ENCODE assay signal across 28 cellular contexts in the genomic region with DNA sequence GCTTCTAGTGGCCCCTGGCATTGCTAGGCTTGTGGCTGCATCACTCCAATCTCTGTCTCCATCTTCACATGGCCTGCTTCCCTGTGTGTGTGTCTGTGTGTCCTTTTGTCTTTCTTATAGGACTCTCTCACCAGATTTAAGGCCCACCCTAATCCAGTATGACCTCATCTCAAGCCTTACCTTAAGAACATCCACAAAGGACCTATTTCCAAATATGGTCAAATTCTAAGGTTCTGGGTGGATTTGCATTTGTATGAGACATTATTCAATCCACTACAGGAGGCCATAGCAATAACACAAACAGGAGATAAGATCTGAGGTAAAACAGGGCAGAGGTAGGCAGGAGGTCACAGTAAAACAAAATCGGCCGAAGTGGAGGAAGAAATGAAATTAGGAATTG.
"Had no signal": no experiment of that assay in that cellular context is flagged by ENCODE, and none has a peak within 500 bp of the region (broad histone marks: within the 10 kb centered on the region; RNA-seq: fewer than 3 reads in every experiment).

No MANE protein-coding gene starts in this region.

- H3K27ac ChIP-seq: body of pancreas, epithelial cell of prostate, esophagus squamous epithelium, right lobe of liver, thoracic aorta, VCaP had no signal

- ATAC-seq: activated CD4-positive, CD25-positive, alpha-beta regulatory T cell treated with anti-CD3 and anti-CD28 coated beads, Interleukin-2, amount 50 U/mL, for 24 hours; body of pancreas; left lobe of liver; mucosa of descending colon; right lobe of liver; stimulated activated effector memory CD8-positive, alpha-beta T cell treated with anti-CD3 and anti-CD28 coated beads, Interleukin-12 subunit alpha, Interleukin-12 subunit beta, amount 100 ng/mL, for 72 hours had no signal

- DNase-seq: activated CD4-positive, alpha-beta T cell treated with anti-CD3 and anti-CD28 coated beads for 48 hours; activated CD4-positive, alpha-beta T cell treated with anti-CD3 and anti-CD28 coated beads, Interleukin-2, amount 50 U/mL, for 48 hours; activated CD8-positive, alpha-beta memory T cell treated with anti-CD3 and anti-CD28 coated beads for 24 hours; activated effector memory CD4-positive, alpha-beta T cell treated with Interleukin-2 at 50 U/mL for 16 hours; activated naive CD4-positive, alpha-beta T cell treated with Interleukin-2 at 50 U/mL for 16 hours; anterior cingulate cortex; body of pancreas; effector CD8-positive, alpha-beta T cell; esophagus squamous epithelium; foreskin melanocyte; kidney glomerular epithelial cell; mucosa of descending colon; posterior cingulate gyrus; right lobe of liver; stimulated activated CD4-positive, alpha-beta T cell treated with anti-CD3 and anti-CD28 coated beads, Interleukin-4, amount 100 ng/mL, for 24 hours; T-helper 9 cell; trophoblast cell had no signal

- H3K4me1 Mint-ChIP-seq: stimulated activated effector memory CD8-positive, alpha-beta T cell treated with anti-CD3 and anti-CD28 coated beads, Interleukin-12 subunit alpha, Interleukin-12 subunit beta, amount 100 ng/mL, for 72 hours had no signal

- H3K36me3 Mint-ChIP-seq: activated naive CD8-positive, alpha-beta T cell; stimulated activated effector memory CD8-positive, alpha-beta T cell treated with anti-CD3 and anti-CD28 coated beads, Interleukin-12 subunit alpha, Interleukin-12 subunit beta, amount 100 ng/mL, for 72 hours had no signal

- H3K36me3 ChIP-seq: esophagus squamous epithelium, right lobe of liver, thoracic aorta had no signal

- H3K9me3 Mint-ChIP-seq: nephron; stimulated activated effector memory CD8-positive, alpha-beta T cell treated with anti-CD3 and anti-CD28 coated beads, Interleukin-12 subunit alpha, Interleukin-12 subunit beta, amount 100 ng/mL, for 72 hours; stimulated activated naive CD8-positive, alpha-beta T cell treated with anti-CD3 and anti-CD28 coated beads, Interleukin-15, Interleukin-2, amounts not matched to agents 100 ng/mL and 50 ng/mL, for 24 hours; T-helper 1 cell treated with Interleukin-12 subunit alpha and Interleukin-12 subunit beta and Interleukin-4 antibody, amounts not matched to agents 30 μg/mL and 1 μg/mL, for 36 hours had no signal

- H3K27me3 ChIP-seq: body of pancreas, esophagus squamous epithelium, right lobe of liver had no signal

- H3K4me1 ChIP-seq: right lobe of liver had no signal

- H3K9me3 ChIP-seq: body of pancreas, esophagus squamous epithelium, mucosa of descending colon, right lobe of liver, thoracic aorta had no signal

- H3K4me3 Mint-ChIP-seq: activated naive CD8-positive, alpha-beta T cell; nephron; stimulated activated effector memory CD8-positive, alpha-beta T cell treated with anti-CD3 and anti-CD28 coated beads, Interleukin-12 subunit alpha, Interleukin-12 subunit beta, amount 100 ng/mL, for 72 hours; stimulated activated naive CD8-positive, alpha-beta T cell treated with anti-CD3 and anti-CD28 coated beads, Interleukin-15, Interleukin-2, amounts not matched to agents 100 ng/mL and 50 ng/mL, for 24 hours; T-helper 1 cell treated with Interleukin-12 subunit alpha and Interleukin-12 subunit beta and Interleukin-4 antibody, amounts not matched to agents 30 μg/mL and 1 μg/mL, for 36 hours had no signal

- H3K27ac Mint-ChIP-seq: activated naive CD8-positive, alpha-beta T cell; nephron; stimulated activated effector memory CD8-positive, alpha-beta T cell treated with anti-CD3 and anti-CD28 coated beads, Interleukin-12 subunit alpha, Interleukin-12 subunit beta, amount 100 ng/mL, for 72 hours; stimulated activated naive CD8-positive, alpha-beta T cell treated with anti-CD3 and anti-CD28 coated beads, Interleukin-15, Interleukin-2, amounts not matched to agents 100 ng/mL and 50 ng/mL, for 24 hours; T-helper 1 cell treated with Interleukin-12 subunit alpha and Interleukin-12 subunit beta and Interleukin-4 antibody, amounts not matched to agents 30 μg/mL and 1 μg/mL, for 36 hours had no signal

- H3K4me3 ChIP-seq: body of pancreas, esophagus squamous epithelium, lung, mucosa of descending colon, right lobe of liver, thoracic aorta had no signal

- H3K27me3 Mint-ChIP-seq: activated naive CD8-positive, alpha-beta T cell; stimulated activated naive CD8-positive, alpha-beta T cell treated with anti-CD3 and anti-CD28 coated beads, Interleukin-15, Interleukin-2, amounts not matched to agents 100 ng/mL and 50 ng/mL, for 24 hours had no signal
